ENCODE assay signal across 17 cellular contexts in the genomic region with DNA sequence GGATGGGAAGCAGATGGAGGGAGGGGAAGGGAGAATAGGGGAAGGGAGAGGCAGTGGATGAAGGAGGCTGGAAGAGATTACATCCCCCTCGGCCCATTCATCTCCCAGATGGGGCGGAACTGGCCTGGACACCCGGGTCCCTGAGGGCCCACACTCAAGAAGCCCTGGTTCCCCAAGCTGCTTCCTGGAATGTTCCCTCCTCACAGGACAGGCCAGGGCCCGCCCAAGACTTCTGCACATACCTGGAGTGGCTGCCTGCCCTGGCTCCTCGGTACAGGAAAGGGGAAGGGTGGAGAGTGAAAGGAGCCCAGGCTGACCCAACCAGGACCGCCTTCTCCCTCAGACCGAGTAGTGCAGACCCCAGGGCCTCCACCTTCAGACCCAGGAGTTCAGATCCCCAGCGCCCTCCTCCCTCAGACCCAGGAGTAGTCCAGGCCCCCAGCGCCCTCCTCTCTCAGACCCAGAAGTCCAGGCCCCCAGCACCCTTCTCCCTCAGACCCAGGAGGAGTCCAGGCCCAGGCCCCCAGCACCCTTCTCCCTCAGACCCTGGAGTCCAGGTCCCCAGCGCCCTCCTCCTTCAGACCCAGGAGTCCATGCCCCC. TPM values are rescaled to one million over a fixed set of nuclear protein-coding genes. Genes with fewer than 3 reads are reported as not detected.
DNase-seq lines count a peak whose midpoint lies in the region; ATAC-seq, FAIRE-seq and TF ChIP-seq lines count a peak whose summit lies in the region.
"Had no signal": no experiment of that assay in that cellular context is flagged by ENCODE, and none has a peak within 500 bp of the region (broad histone marks: within the 10 kb centered on the region; RNA-seq: fewer than 3 reads in every experiment).

No MANE protein-coding gene starts in this region.

- H3K9me3 ChIP-seq in SK-N-MC (ENCODE audit: low read depth, low read length) (no peaks in the 10 kb centered on the region), iPS-15b (ENCODE audit: control insufficient read depth, insufficient read depth, low read length) (no peaks in the 10 kb centered on the region), kidney (ENCODE audit: control insufficient read depth in 1 of 2, low read length in 2 of 2) (no peaks in the 10 kb centered on the region)

- peak overlapping the region; percentile 78 for H3K4me3 ChIP-seq in SK-N-MC
- H3K4me3 ChIP-seq in iPS-15b (ENCODE audit: low read depth, low read length), result peak overlapping the region; percentile 43
- no peak overlapping the region for H3K4me3 ChIP-seq in kidney (ENCODE audit: low read length in 2 of 2)

- no peak overlapping the region for H3K27ac ChIP-seq in SK-N-MC
- no peak overlapping the region for H3K27ac ChIP-seq in kidney (ENCODE audit: low read depth in 2 of 2, low read length in 2 of 2)

- DNase-seq in ELF-1 (ENCODE audit: low read depth, low spot score) (peak; percentile 49), SK-N-MC (ENCODE audit: low read depth, low spot score) (no peak), sciatic nerve (ENCODE audit: low spot score) (no peak), T-helper 2 cell (no peak), kidney (no peak)
- DNase-seq: activated CD4-positive, CD25-positive, alpha-beta regulatory T cell; activated T-cell treated with anti-CD3 and anti-CD28 coated beads, Interleukin-2, amount 50 U/mL, for 72 hours; CD4-positive, alpha-beta memory T cell; Karpas-422; retina; SIG-M5 had no signal

- H3K9ac ChIP-seq in SK-N-MC (ENCODE audit: insufficient read length) (no peak overlapping the region), iPS-15b (ENCODE audit: low read depth, low read length) (no peak overlapping the region), kidney (ENCODE audit: low read length in 2 of 2) (no peak overlapping the region)

- peak; percentile 17 for ATAC-seq in sciatic nerve
- ATAC-seq in GM19455 (IDR thresholded peaks at IDR 0.05; ENCODE audit: unreplicated experiment), result no peak
- no peak for ATAC-seq in GM18868 (IDR thresholded peaks at IDR 0.05; ENCODE audit: unreplicated experiment)

- TF ChIP-seq CTCF in kidney (IDR thresholded peaks at IDR 0.05; ENCODE audit: borderline replicate concordance, extremely low read depth, insufficient read depth), result no peak

- FAIRE-seq in kidney (lab: Jason Lieb, UNC), result no peak

- H3K36me3 ChIP-seq in SK-N-MC (ENCODE audit: insufficient read depth, low read length) (no peaks in the 10 kb centered on the region), iPS-15b (ENCODE audit: control insufficient read depth, insufficient read depth, low read length) (no peaks in the 10 kb centered on the region), kidney (ENCODE audit: control insufficient read depth in 1 of 2, insufficient read depth in 2 of 2, low read length in 2 of 2) (no peaks in the 10 kb centered on the region)

- intact Hi-C loops in sciatic nerve (cut with DNase I) (no loop called here), kidney (cut with DNase I) (no loop called here)

- H3K4me1 ChIP-seq in iPS-15b (ENCODE audit: control insufficient read depth, insufficient read depth, low read length) (peaks cover 9% of the 10 kb centered on the region), kidney (ENCODE audit: control insufficient read depth in 1 of 2, insufficient read depth in 1 of 2, low read depth in 1 of 2, low read length in 2 of 2) (no peaks in the 10 kb centered on the region)

- H3K27me3 ChIP-seq in iPS-15b (ENCODE audit: control insufficient read depth, insufficient read depth, low read length), result peaks cover 41% of the 10 kb centered on the region

RNA-seq across cellular contexts. Expression of a gene that starts 0.5 kb away (rescaled TPM):
- total RNA-seq in sciatic nerve (not detected), kidney (0.28 TPM)
- not detected for polyA plus RNA-seq in kidney (ENCODE audit: insufficient read depth, low read depth, low replicate concordance)
- total RNA-seq: activated T-cell treated with anti-CD3 and anti-CD28 coated beads, Interleukin-2, amount 50 U/mL, for 72 hours; cardiac septum; CD4-positive, alpha-beta memory T cell; left lobe of liver had no signal
- polyA plus RNA-seq: CD4-positive, alpha-beta memory T cell had no signal

RNA-seq across cellular contexts. Expression of a gene that starts 6.6 kb away (rescaled TPM):
- total RNA-seq in sciatic nerve (not detected), kidney (not detected)
- not detected for polyA plus RNA-seq in kidney (ENCODE audit: insufficient read depth, low read depth, low replicate concordance)
- total RNA-seq: activated T-cell treated with anti-CD3 and anti-CD28 coated beads, Interleukin-2, amount 50 U/mL, for 72 hours; cardiac septum; CD4-positive, alpha-beta memory T cell; left lobe of liver; urinary bladder had no signal
- polyA plus RNA-seq: CD4-positive, alpha-beta memory T cell had no signal

RNA-seq across cellular contexts. Expression of a gene that starts 8.4 kb away (rescaled TPM):
- not detected for total RNA-seq in sciatic nerve
- total RNA-seq in kidney, result not detected
- polyA plus RNA-seq in kidney (ENCODE audit: insufficient read depth, low read depth, low replicate concordance), result not detected
- total RNA-seq: activated T-cell treated with anti-CD3 and anti-CD28 coated beads, Interleukin-2, amount 50 U/mL, for 72 hours; CD4-positive, alpha-beta memory T cell; left lobe of liver; urinary bladder had no signal
- polyA plus RNA-seq: CD4-positive, alpha-beta memory T cell; urinary bladder had no signal

RNA-seq across cellular contexts. Expression of a gene that starts 15.2 kb away (rescaled TPM):
- total RNA-seq in sciatic nerve (not detected), kidney (not detected)
- not detected for polyA plus RNA-seq in kidney (ENCODE audit: insufficient read depth, low read depth, low replicate concordance)
- total RNA-seq: activated T-cell treated with anti-CD3 and anti-CD28 coated beads, Interleukin-2, amount 50 U/mL, for 72 hours; cardiac septum; CD4-positive, alpha-beta memory T cell; left lobe of liver; urinary bladder had no signal
- polyA plus RNA-seq: CD4-positive, alpha-beta memory T cell; urinary bladder had no signal

RNA-seq across cellular contexts. Expression of a gene that starts 20.5 kb away (rescaled TPM):
- not detected for total RNA-seq in sciatic nerve
- total RNA-seq in kidney, result not detected
- not detected for polyA plus RNA-seq in kidney (ENCODE audit: insufficient read depth, low read depth, low replicate concordance)
- total RNA-seq: activated T-cell treated with anti-CD3 and anti-CD28 coated beads, Interleukin-2, amount 50 U/mL, for 72 hours; cardiac septum; CD4-positive, alpha-beta memory T cell; left lobe of liver; urinary bladder had no signal
- polyA plus RNA-seq: CD4-positive, alpha-beta memory T cell; urinary bladder had no signal

Comparison
In these comparisons a context has a peak if more than half of its experiments do, and no peak if none do; other contexts are left out.
1. H3K4me3 ChIP-seq: peak in SK-N-MC (single experiment) and iPS-15b (single experiment); none in kidney (0 of 2).